Comparison of ENCODE assay signal across 11 cellular contexts in genomic region chr19:8988204-8988603, GRCh38. TPM values are rescaled to one million over a fixed set of nuclear protein-coding genes. Genes with fewer than 3 reads are reported as not detected.
DNase-seq lines count a peak whose midpoint lies in the region; ATAC-seq and TF ChIP-seq lines count a peak whose summit lies in the region.
"Had no signal": no experiment of that assay in that cellular context is flagged by ENCODE, and none has a peak within 500 bp of the region (broad histone marks: within the 10 kb centered on the region; RNA-seq: fewer than 3 reads in every experiment).

No MANE protein-coding gene starts in this region.

- no peak overlapping the region for H3K27ac ChIP-seq in PC-9
- no peak overlapping the region for H3K27ac ChIP-seq in testis
- no peak overlapping the region for H3K27ac ChIP-seq in body of pancreas
- H3K27ac ChIP-seq: right atrium auricular region had no signal

- H4K20me1 ChIP-seq in PC-9 (ENCODE audit: insufficient read depth), result no peaks in the 10 kb centered on the region

- no peaks in the 10 kb centered on the region for H3K4me1 Mint-ChIP-seq in activated naive CD4-positive, alpha-beta T cell treated with anti-CD3 and anti-CD28 coated beads, Interleukin-2, amount 10 ng/mL, durations not matched to agents 7 days and 5 days
- H3K4me1 Mint-ChIP-seq in endothelial cell (ENCODE audit: unreplicated experiment), result no peaks in the 10 kb centered on the region
- H3K4me1 Mint-ChIP-seq: CD8-positive, alpha-beta memory T cell had no signal

- no peaks in the 10 kb centered on the region for H3K27me3 Mint-ChIP-seq in activated naive CD4-positive, alpha-beta T cell treated with anti-CD3 and anti-CD28 coated beads, Interleukin-2, amount 10 ng/mL, durations not matched to agents 7 days and 5 days
- H3K27me3 Mint-ChIP-seq in endothelial cell (ENCODE audit: unreplicated experiment), result peaks cover 12% of the 10 kb centered on the region

- no peaks in the 10 kb centered on the region for H3K9me2 ChIP-seq in PC-9 (ENCODE audit: insufficient read depth)

- no peaks in the 10 kb centered on the region for H3K79me2 ChIP-seq in PC-9 (ENCODE audit: low read depth)

- POLR2A ChIA-PET in PC-9 (lab: Charles Lee; ENCODE audit: unreplicated experiment), result no interaction called here

- intact Hi-C loops in PC-9 (cut with micrococcal nuclease; ENCODE audit: unreplicated experiment), result no loop called here
- intact Hi-C loops in testis (cut with DNase I; ENCODE audit: low total_unique reads), result no loop called here
- intact Hi-C loops in body of pancreas (cut with DNase I), result no loop called here

- H3K9me3 ChIP-seq in PC-9 (ENCODE audit: insufficient read depth, low read depth), result no peaks in the 10 kb centered on the region
- no peaks in the 10 kb centered on the region for H3K9me3 ChIP-seq in testis
- no peaks in the 10 kb centered on the region for H3K9me3 ChIP-seq in body of pancreas
- H3K9me3 ChIP-seq: right atrium auricular region had no signal

- H3K27ac Mint-ChIP-seq in activated naive CD4-positive, alpha-beta T cell treated with anti-CD3 and anti-CD28 coated beads, Interleukin-2, amount 10 ng/mL, durations not matched to agents 7 days and 5 days, result no peak overlapping the region
- H3K27ac Mint-ChIP-seq in endothelial cell (ENCODE audit: unreplicated experiment), result no peak overlapping the region
- H3K27ac Mint-ChIP-seq: CD8-positive, alpha-beta memory T cell had no signal

- ATAC-seq in HG03135 (IDR thresholded peaks at IDR 0.05; ENCODE audit: unreplicated experiment) (no peak), body of pancreas (no peak)

- 53 to 56% methylated on average over 10 of the region's 10 CpGs for WGBS in testis, 2 donors
- 64 to 67% methylated on average over 10 of the region's 10 CpGs for WGBS in body of pancreas, 2 donors

- no peak for TF ChIP-seq POLR2A in testis (IDR thresholded peaks at IDR 0.05)
- TF ChIP-seq POLR2A in body of pancreas (IDR thresholded peaks at IDR 0.05), result no peak

- H3F3A ChIP-seq in PC-9 (ENCODE audit: insufficient read depth, low read depth), result no peaks in the 10 kb centered on the region

- H2AFZ ChIP-seq in PC-9, result no peak overlapping the region

- H3K27me3 ChIP-seq in PC-9 (ENCODE audit: insufficient read depth, low read depth) (no peaks in the 10 kb centered on the region), testis (no peaks in the 10 kb centered on the region), body of pancreas (no peaks in the 10 kb centered on the region)
- H3K27me3 ChIP-seq: right atrium auricular region had no signal

- no peak overlapping the region for H3K4me3 Mint-ChIP-seq in activated naive CD4-positive, alpha-beta T cell treated with anti-CD3 and anti-CD28 coated beads, Interleukin-2, amount 10 ng/mL, durations not matched to agents 7 days and 5 days
- no peak overlapping the region for H3K4me3 Mint-ChIP-seq in endothelial cell (ENCODE audit: unreplicated experiment)
- H3K4me3 Mint-ChIP-seq: CD8-positive, alpha-beta memory T cell had no signal

- CTCF ChIA-PET in activated naive CD4-positive, alpha-beta T cell treated with anti-CD3 and anti-CD28 coated beads, Interleukin-2, amount 10 ng/mL, durations not matched to agents 7 days and 5 days (lab: Charles Lee), result interaction anchor here (0.7 to 1.1 kb wide), 2 partner anchors 86 to 334 kb away, joined by 3 to 5 read pairs; no protein-coding TSS in a partner anchor
- CTCF ChIA-PET in PC-9 (lab: Charles Lee), result no interaction called here

- no TSS peak for BruUV-seq in PC-9 (replicated peaks; lab: Mats Ljungman, UMichigan)

- DNase-seq in activated naive CD4-positive, alpha-beta T cell treated with anti-CD3 and anti-CD28 coated beads, Interleukin-2, amount 10 ng/mL, durations not matched to agents 7 days and 5 days, result peak; percentile 39
- no peak for DNase-seq in activated naive CD4-positive, alpha-beta T cell treated with anti-CD3 and anti-CD28 coated beads, Interleukin-2, amount 50 U/mL, for 16 hours
- DNase-seq in PC-9 (peak in 1 of 2 experiments; percentile 80), endothelial cell (ENCODE audit: low spot score) (no peak), testis (peak; percentile 42), body of pancreas (no peak), AG20443 (ENCODE audit: low spot score) (no peak)

- H3K36me3 ChIP-seq in PC-9 (ENCODE audit: low read depth) (peaks cover 4% of the 10 kb centered on the region; the same call in 1 of the 2 replicates), testis (ENCODE audit: low read depth, missing control alignments) (no peaks in the 10 kb centered on the region), body of pancreas (replicated peaks in 1 of 2; ENCODE audit: insufficient read depth in 1 of 2, low read depth in 2 of 2) (no peaks in the 10 kb centered on the region)
- H3K36me3 ChIP-seq: right atrium auricular region had no signal

- peaks cover 8% of the 10 kb centered on the region; the same call in 1 of the 2 replicates for H3K4me1 ChIP-seq in PC-9 (replicated peaks; ENCODE audit: insufficient read depth)
- H3K4me1 ChIP-seq in testis, result no peaks in the 10 kb centered on the region
- no peaks in the 10 kb centered on the region for H3K4me1 ChIP-seq in body of pancreas
- H3K4me1 ChIP-seq: right atrium auricular region had no signal

- H3K36me3 Mint-ChIP-seq in activated naive CD4-positive, alpha-beta T cell treated with anti-CD3 and anti-CD28 coated beads, Interleukin-2, amount 10 ng/mL, durations not matched to agents 7 days and 5 days, result no peaks in the 10 kb centered on the region
- no peaks in the 10 kb centered on the region for H3K36me3 Mint-ChIP-seq in endothelial cell (ENCODE audit: low read depth, unreplicated experiment)
- H3K36me3 Mint-ChIP-seq: CD8-positive, alpha-beta memory T cell had no signal

- peak; percentile 64 for TF ChIP-seq CTCF in PC-9 (conservative IDR thresholded peaks at IDR 0.05)
- TF ChIP-seq CTCF in endothelial cell (IDR thresholded peaks at IDR 0.05; ENCODE audit: unreplicated experiment), result peak; percentile 25
- peak in 1 of 3 experiments; percentile 34 for TF ChIP-seq CTCF in testis (IDR thresholded peaks at IDR 0.05)
- TF ChIP-seq CTCF in body of pancreas (IDR thresholded peaks at IDR 0.05), result no peak

- no peak overlapping the region for H3K4me2 ChIP-seq in PC-9

- H3K9me3 Mint-ChIP-seq in activated naive CD4-positive, alpha-beta T cell treated with anti-CD3 and anti-CD28 coated beads, Interleukin-2, amount 10 ng/mL, durations not matched to agents 7 days and 5 days, result peaks cover 1% of the 10 kb centered on the region
- H3K9me3 Mint-ChIP-seq in endothelial cell (ENCODE audit: unreplicated experiment), result peaks cover 13% of the 10 kb centered on the region
- H3K9me3 Mint-ChIP-seq: CD8-positive, alpha-beta memory T cell had no signal

- H3K4me3 ChIP-seq in PC-9, result no peak overlapping the region
- H3K4me3 ChIP-seq in testis, result no peak overlapping the region
- H3K4me3 ChIP-seq in body of pancreas, result no peak overlapping the region
- H3K4me3 ChIP-seq: right atrium auricular region had no signal

RNA-seq across cellular contexts. Expression of gene MUC16, which starts 22.0 kb away (rescaled TPM):
- total RNA-seq in PC-9 (2021), result 75.0 and 85.0 TPM in 2 replicates
- not detected for total RNA-seq in endothelial cell (ENCODE audit: unreplicated experiment)
- 1 to 10 TPM; 2.6 to 4.0 TPM for total RNA-seq in testis
- 4.8 TPM for polyA plus RNA-seq in testis (ENCODE audit: insufficient read depth, low read depth, low replicate concordance)
- under 1 TPM; 0.52 to 0.66 TPM for total RNA-seq in body of pancreas
- total RNA-seq: LHCN-M2 had no signal

Comparison
In these comparisons a context has a peak if more than half of its experiments do, and no peak if none do; other contexts are left out.
1. DNase-seq: peak in activated naive CD4-positive, alpha-beta T cell treated with anti-CD3 and anti-CD28 coated beads, Interleukin-2, amount 10 ng/mL, durations not matched to agents 7 days and 5 days (single experiment) and testis (single experiment); none in activated naive CD4-positive, alpha-beta T cell treated with anti-CD3 and anti-CD28 coated beads, Interleukin-2, amount 50 U/mL, for 16 hours (single experiment), endothelial cell (single experiment), body of pancreas (0 of 4) and AG20443 (single experiment).
2. CTCF ChIP-seq: peak in PC-9 (single experiment) and endothelial cell (single experiment); none in body of pancreas (0 of 7).
3. RNA of gene MUC16, which starts 22.0 kb away (total RNA-seq): 75.0 to 85.0 TPM in PC-9; 2.6 to 4.0 TPM in testis, 0.52 to 0.66 TPM in body of pancreas and not detected in endothelial cell (single experiment); every median in the first group is over 10 times any median in the second.